In genomic region chr14:105398726-105399440, GRCh38 we compare ENCODE assay signal across 8 cellular contexts. TPM values are rescaled to one million over a fixed set of nuclear protein-coding genes. Genes with fewer than 3 reads are reported as not detected.
A peak's percentile ranks its signal among the peaks of the same experiment; 100 is the strongest.
DNase-seq lines count a peak whose midpoint lies in the region; ATAC-seq, FAIRE-seq and TF ChIP-seq lines count a peak whose summit lies in the region.

No MANE protein-coding gene starts in this region.

- H3F3A ChIP-seq in GM23338 (replicated peaks; ENCODE audit: low read depth) (peaks cover 3% of the 10 kb centered on the region; the same call in 1 of the 2 replicates), MM.1S (ENCODE audit: insufficient read depth, low read length) (no peaks in the 10 kb centered on the region)

- TF ChIP-seq CTCF in GM23338 (conservative IDR thresholded peaks at IDR 0.05; ENCODE audit: low read depth in 2 of 2) = no peak
- no peak for TF ChIP-seq CTCF in MM.1S (IDR thresholded peaks at IDR 0.05; ENCODE audit: low read length)

- ATAC-seq in GM23338 (peak; percentile 78), Right ventricle myocardium superior (ENCODE audit: poor library complexity) (peak; percentile 59)
- peak; percentile 52 for ATAC-seq in activated T-helper 17 cell treated with anti-CD3 and anti-CD28 coated beads, Interleukin-2, amount 50 U/mL, for 72 hours (replicated peaks)

- no peaks in the 10 kb centered on the region for H4K20me1 ChIP-seq in GM23338 (replicated peaks; ENCODE audit: insufficient read depth)
- no peaks in the 10 kb centered on the region for H4K20me1 ChIP-seq in MM.1S (ENCODE audit: insufficient read depth, low read length)

- no peaks in the 10 kb centered on the region for H3K9me3 ChIP-seq in MM.1S (replicated peaks; ENCODE audit: insufficient read depth, low read length)

- H2AFZ ChIP-seq in GM23338 (no peak overlapping the region), MM.1S (ENCODE audit: low read length) (peak overlapping the region; percentile 43)

- no peak overlapping the region for H3K27ac ChIP-seq in GM23338 (ENCODE audit: low read depth)
- H3K27ac ChIP-seq in MM.1S (ENCODE audit: low read length) = no peak overlapping the region

- H3K27me3 ChIP-seq in GM23338 (ENCODE audit: insufficient read depth) (0 out of 2 replicates have a peak, but pooled peaks cover 7% of the 10 kb centered on the region), MM.1S (replicated peaks; ENCODE audit: insufficient read depth, low read length) (no peaks in the 10 kb centered on the region)

- peaks cover 30% of the 10 kb centered on the region for H3K27me3 Mint-ChIP-seq in GM23338 (ENCODE audit: insufficient read depth, low read depth, poor library complexity)
- no peaks in the 10 kb centered on the region for H3K27me3 Mint-ChIP-seq in activated T-helper 17 cell treated with anti-CD3 and anti-CD28 coated beads, Interleukin-2, amount 50 U/mL, for 72 hours

- peaks cover 61% of the 10 kb centered on the region for H3K9me3 Mint-ChIP-seq in GM23338
- peaks cover 9% of the 10 kb centered on the region for H3K9me3 Mint-ChIP-seq in activated T-helper 17 cell treated with anti-CD3 and anti-CD28 coated beads, Interleukin-2, amount 50 U/mL, for 72 hours

- peak overlapping the region; percentile 65 for H3K4me3 Mint-ChIP-seq in GM23338
- peak overlapping the region; percentile 72 for H3K4me3 Mint-ChIP-seq in activated T-helper 17 cell treated with anti-CD3 and anti-CD28 coated beads, Interleukin-2, amount 50 U/mL, for 72 hours

- H3K36me3 ChIP-seq in GM23338 (ENCODE audit: insufficient read depth) = peaks cover 12% of the 10 kb centered on the region; the same call in 1 of the 2 replicates
- no peaks in the 10 kb centered on the region for H3K36me3 ChIP-seq in MM.1S (replicated peaks; ENCODE audit: insufficient read depth, low read length)

- DNase-seq in NCI-H345 (lab: John Stamatoyannopoulos, UW) (peak; percentile 61), NCI-H345 treated with DMSO at 0.1 percent for 48 hours (lab: John Stamatoyannopoulos, UW; ENCODE audit: unreplicated experiment) (no peak), GM23338 (ENCODE audit: low spot score) (peak; percentile 64), MM.1S (no peak), Right ventricle myocardium superior (no peak), retina (peak; percentile 59), frontal cortex (ENCODE audit: low spot score in 2 of 2) (no peak)

- no peak overlapping the region; the same call in 1 of the 2 replicates for H3K27ac Mint-ChIP-seq in GM23338
- peak overlapping the region; percentile 74 for H3K27ac Mint-ChIP-seq in activated T-helper 17 cell treated with anti-CD3 and anti-CD28 coated beads, Interleukin-2, amount 50 U/mL, for 72 hours

- no peaks in the 10 kb centered on the region; the same call in 2 of the 3 replicates for H3K4me1 Mint-ChIP-seq in GM23338
- H3K4me1 Mint-ChIP-seq in activated T-helper 17 cell treated with anti-CD3 and anti-CD28 coated beads, Interleukin-2, amount 50 U/mL, for 72 hours = peaks cover 5% of the 10 kb centered on the region

- no peak for FAIRE-seq in frontal cortex (lab: Jason Lieb, UNC)

- H3K9me2 ChIP-seq in GM23338 (ENCODE audit: insufficient read depth) = peaks cover 16% of the 10 kb centered on the region
- no peaks in the 10 kb centered on the region for H3K9me2 ChIP-seq in MM.1S (replicated peaks; ENCODE audit: insufficient read depth, low read length)

- H3K4me2 ChIP-seq in GM23338 (peak overlapping the region; percentile 78), MM.1S (ENCODE audit: low read depth, low read length) (peak overlapping the region; percentile 70)

- peaks cover 50% of the 10 kb centered on the region for H3K36me3 Mint-ChIP-seq in GM23338 (ENCODE audit: low read depth)
- peaks cover 18% of the 10 kb centered on the region for H3K36me3 Mint-ChIP-seq in activated T-helper 17 cell treated with anti-CD3 and anti-CD28 coated beads, Interleukin-2, amount 50 U/mL, for 72 hours (ENCODE audit: low read depth)

- intact Hi-C loops in Right ventricle myocardium superior (cut with DNase I) = no loop called here

- H3K79me2 ChIP-seq in GM23338 (replicated peaks; ENCODE audit: insufficient read depth) (no peaks in the 10 kb centered on the region), MM.1S (ENCODE audit: low read length) (peaks cover 6% of the 10 kb centered on the region; the same call in 1 of the 2 replicates)

- peak overlapping the region; percentile 74 for H3K9ac ChIP-seq in MM.1S (ENCODE audit: low read length)

- H3K4me3 ChIP-seq in GM23338 (peak overlapping the region; percentile 60), MM.1S (ENCODE audit: low read length) (peak overlapping the region; percentile 67)

- H3K4me1 ChIP-seq in GM23338 (ENCODE audit: insufficient read depth) (no peaks in the 10 kb centered on the region; the same call in 1 of the 2 replicates), MM.1S (ENCODE audit: low read length) (no peaks in the 10 kb centered on the region)

TF ChIP-seq in GM23338, 12 proteins besides CTCF, POLR2A, EP300 and RAD21:
- TF ChIP-seq ZNF114 (CRISPR knock-in tag; IDR thresholded peaks at IDR 0.05) = no peak
- TF ChIP-seq, protein P1, sequence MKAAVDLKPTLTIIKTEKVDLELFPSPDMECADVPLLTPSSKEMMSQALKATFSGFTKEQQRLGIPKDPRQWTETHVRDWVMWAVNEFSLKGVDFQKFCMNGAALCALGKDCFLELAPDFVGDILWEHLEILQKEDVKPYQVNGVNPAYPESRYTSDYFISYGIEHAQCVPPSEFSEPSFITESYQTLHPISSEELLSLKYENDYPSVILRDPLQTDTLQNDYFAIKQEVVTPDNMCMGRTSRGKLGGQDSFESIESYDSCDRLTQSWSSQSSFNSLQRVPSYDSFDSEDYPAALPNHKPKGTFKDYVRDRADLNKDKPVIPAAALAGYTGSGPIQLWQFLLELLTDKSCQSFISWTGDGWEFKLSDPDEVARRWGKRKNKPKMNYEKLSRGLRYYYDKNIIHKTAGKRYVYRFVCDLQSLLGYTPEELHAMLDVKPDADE (IDR thresholded peaks at IDR 0.05) = 0 out of 2 replicates have a peak, but pooled peaks have one; percentile 4

RNA-seq across cellular contexts. Expression of gene TEX22, which starts 0.5 kb away (rescaled TPM):
- total RNA-seq in GM23338 (2014; rRNA removed; shearing (Covaris generic)) = 0.21 and 0.54 TPM in 2 replicates
- 0.10 and 0.21 TPM in 2 replicates for polyA plus RNA-seq in GM23338 (2016; fragmentation: Nextera tagmentation; extraction: Ambion mirVana)
- 1 to 10 TPM in 1 of 2 donors, under 1 TPM in 1; 0.95 to 3.7 TPM for total RNA-seq in activated T-helper 17 cell treated with anti-CD3 and anti-CD28 coated beads, Interleukin-2, amount 50 U/mL, for 72 hours
- total RNA-seq in Right ventricle myocardium superior = 1.9 TPM
- 0.41 TPM for total RNA-seq in frontal cortex

RNA-seq across cellular contexts. Expression of gene MTA1, which starts 20.7 kb away (rescaled TPM):
- 104 and 126 TPM in 2 replicates for total RNA-seq in GM23338 (2014; rRNA removed; shearing (Covaris generic))
- 53.3 and 63.2 TPM in 2 replicates for polyA plus RNA-seq in GM23338 (2016; fragmentation: Nextera tagmentation; extraction: Ambion mirVana)
- 100 to 1,000 TPM in 1 of 2 donors, 10 to 100 TPM in 1; 99.4 to 144 TPM for total RNA-seq in activated T-helper 17 cell treated with anti-CD3 and anti-CD28 coated beads, Interleukin-2, amount 50 U/mL, for 72 hours
- 191 TPM for total RNA-seq in Right ventricle myocardium superior
- total RNA-seq in frontal cortex = 42.0 TPM

Comparison
In these comparisons a context has a peak if more than half of its experiments do, and no peak if none do; other contexts are left out.
1. DNase-seq: peak in NCI-H345 (single experiment), GM23338 (single experiment) and retina (single experiment); none in NCI-H345 treated with DMSO at 0.1 percent for 48 hours (single experiment), MM.1S (single experiment), Right ventricle myocardium superior (single experiment) and frontal cortex (0 of 2).
2. Peak in every context shown above with its lines, with median percentiles within 50 percentile points of each other: ATAC-seq.